In genomic region chr2:88091943-88092342, GRCh38 we compare ENCODE assay signal across 18 cellular contexts. TPM values are rescaled to one million over a fixed set of nuclear protein-coding genes. Genes with fewer than 3 reads are reported as not detected.
"Had no signal": no experiment of that assay in that cellular context is flagged by ENCODE, and none has a peak within 500 bp of the region (broad histone marks: within the 10 kb centered on the region; RNA-seq: fewer than 3 reads in every experiment).

No MANE protein-coding gene starts in this region.

- H3K36me3 Mint-ChIP-seq: immature natural killer cell; natural killer cell treated with Interleukin-12 subunit alpha and Interleukin-12 subunit beta and Interleukin-15 and Interleukin-18, amount 100 ng/mL, for 72 hours; stimulated activated effector memory CD8-positive, alpha-beta T cell treated with anti-CD3 and anti-CD28 coated beads, Interleukin-12 subunit alpha, Interleukin-12 subunit beta, amount 100 ng/mL, for 72 hours had no signal

- H3K27ac ChIP-seq: breast epithelium, esophagus muscularis mucosa, upper lobe of left lung had no signal

- H3K4me3 Mint-ChIP-seq: activated CD4-positive, alpha-beta memory T cell treated with anti-CD3 and anti-CD28 coated beads, Interleukin-2, amount 10 ng/mL, durations not matched to agents 7 days and 5 days; activated CD4-positive, alpha-beta T cell treated with anti-CD3 and anti-CD28 coated beads for 36 hours; immature natural killer cell; natural killer cell treated with Interleukin-12 subunit alpha and Interleukin-12 subunit beta and Interleukin-15 and Interleukin-18, amount 100 ng/mL, for 72 hours; stimulated activated effector memory CD8-positive, alpha-beta T cell treated with anti-CD3 and anti-CD28 coated beads, Interleukin-12 subunit alpha, Interleukin-12 subunit beta, amount 100 ng/mL, for 72 hours had no signal

- H3K4me3 ChIP-seq: breast epithelium, dorsolateral prefrontal cortex, esophagus muscularis mucosa, lung, upper lobe of left lung had no signal

- H3K36me3 ChIP-seq: breast epithelium, upper lobe of left lung had no signal

- H3K27me3 ChIP-seq: breast epithelium, dorsolateral prefrontal cortex, esophagus muscularis mucosa, upper lobe of left lung had no signal

- H3K4me1 ChIP-seq: breast epithelium, upper lobe of left lung had no signal

- ATAC-seq: activated CD4-positive, alpha-beta T cell treated with anti-CD3 and anti-CD28 coated beads for 36 hours; natural killer cell treated with Interleukin-12 subunit alpha and Interleukin-12 subunit beta and Interleukin-15 and Interleukin-18, amount 100 ng/mL, for 72 hours; right cardiac atrium; stimulated activated effector memory CD8-positive, alpha-beta T cell treated with anti-CD3 and anti-CD28 coated beads, Interleukin-12 subunit alpha, Interleukin-12 subunit beta, amount 100 ng/mL, for 72 hours had no signal

- DNase-seq: activated CD4-positive, alpha-beta memory T cell treated with anti-CD3 and anti-CD28 coated beads, Interleukin-2, amount 10 ng/mL, durations not matched to agents 7 days and 5 days; activated CD4-positive, alpha-beta T cell treated with anti-CD3 and anti-CD28 coated beads for 36 hours; activated gamma-delta T cell treated with Interleukin-2 at 50 U/mL for 16 hours; activated T-cell treated with anti-CD3 and anti-CD28 coated beads, Interleukin-2, amount 50 U/mL, for 48 hours; aorta; dorsolateral prefrontal cortex; immature natural killer cell; nucleus accumbens; right cardiac atrium; substantia nigra; upper lobe of left lung had no signal

- H3K9me3 ChIP-seq: breast epithelium, esophagus muscularis mucosa, upper lobe of left lung had no signal

- H3K27ac Mint-ChIP-seq: activated CD4-positive, alpha-beta memory T cell treated with anti-CD3 and anti-CD28 coated beads, Interleukin-2, amount 10 ng/mL, durations not matched to agents 7 days and 5 days; natural killer cell treated with Interleukin-12 subunit alpha and Interleukin-12 subunit beta and Interleukin-15 and Interleukin-18, amount 100 ng/mL, for 72 hours had no signal

- H3K27me3 Mint-ChIP-seq: activated CD4-positive, alpha-beta T cell treated with anti-CD3 and anti-CD28 coated beads for 36 hours had no signal

- H3K9me3 Mint-ChIP-seq: activated CD4-positive, alpha-beta memory T cell treated with anti-CD3 and anti-CD28 coated beads, Interleukin-2, amount 10 ng/mL, durations not matched to agents 7 days and 5 days; immature natural killer cell; natural killer cell treated with Interleukin-12 subunit alpha and Interleukin-12 subunit beta and Interleukin-15 and Interleukin-18, amount 100 ng/mL, for 72 hours; stimulated activated effector memory CD8-positive, alpha-beta T cell treated with anti-CD3 and anti-CD28 coated beads, Interleukin-12 subunit alpha, Interleukin-12 subunit beta, amount 100 ng/mL, for 72 hours had no signal

RNA-seq across cellular contexts. Expression of gene SMYD1, which starts 24.3 kb away (rescaled TPM):
- total RNA-seq: activated CD4-positive, alpha-beta memory T cell treated with anti-CD3 and anti-CD28 coated beads, Interleukin-2, amount 10 ng/mL, durations not matched to agents 7 days and 5 days; activated CD4-positive, alpha-beta T cell treated with anti-CD3 and anti-CD28 coated beads for 36 hours; aorta; fibroblast of villous mesenchyme; natural killer cell treated with Interleukin-12 subunit alpha and Interleukin-12 subunit beta and Interleukin-15 and Interleukin-18, amount 100 ng/mL, for 72 hours; posterior vena cava; upper lobe of left lung had no signal
- polyA plus RNA-seq: immature natural killer cell, lung had no signal

RNA-seq across cellular contexts. Expression of gene FABP1, which starts 35.9 kb away (rescaled TPM):
- total RNA-seq: activated CD4-positive, alpha-beta memory T cell treated with anti-CD3 and anti-CD28 coated beads, Interleukin-2, amount 10 ng/mL, durations not matched to agents 7 days and 5 days; activated CD4-positive, alpha-beta T cell treated with anti-CD3 and anti-CD28 coated beads for 36 hours; aorta; fibroblast of villous mesenchyme; natural killer cell treated with Interleukin-12 subunit alpha and Interleukin-12 subunit beta and Interleukin-15 and Interleukin-18, amount 100 ng/mL, for 72 hours; posterior vena cava; right cardiac atrium had no signal
- polyA plus RNA-seq: immature natural killer cell had no signal
